ENCODE assay signal across 18 cellular contexts in the genomic region with DNA sequence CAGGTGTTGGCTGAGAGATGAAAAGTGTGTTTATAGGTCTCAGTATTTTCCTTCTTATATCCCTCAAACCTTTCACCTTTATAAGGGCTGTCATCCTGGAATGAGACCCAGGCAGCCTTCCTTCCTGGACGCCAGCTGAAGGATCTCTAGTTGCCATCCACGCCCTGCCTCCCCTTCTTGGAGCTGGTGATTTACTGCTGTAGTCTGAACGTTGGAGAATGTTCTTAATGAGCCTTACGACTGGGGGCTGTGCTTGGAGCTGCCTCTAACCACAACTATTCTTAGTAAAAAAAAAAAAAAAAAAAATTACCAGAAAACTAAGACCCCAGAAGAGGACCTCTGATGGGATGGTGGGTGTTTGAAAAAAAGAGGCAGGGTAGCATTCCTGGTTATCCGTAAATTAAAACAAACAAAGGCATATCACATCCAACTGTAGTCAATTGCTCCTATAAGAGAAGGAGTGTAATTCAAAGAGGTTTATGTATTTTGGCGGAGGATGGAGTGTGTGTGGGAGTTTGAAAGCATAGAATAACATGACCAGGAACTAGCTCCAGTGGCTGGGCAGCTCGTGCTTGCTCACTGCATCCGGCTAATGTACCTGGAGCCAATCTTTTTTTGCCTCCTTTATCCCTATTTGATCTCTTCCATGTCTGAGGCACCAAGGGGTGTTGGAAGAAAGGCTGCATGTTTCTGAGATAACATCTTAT.
DNase-seq lines count a peak whose midpoint lies in the region; TF ChIP-seq lines count a peak whose summit lies in the region.
"Had no signal": no experiment of that assay in that cellular context is flagged by ENCODE, and none has a peak within 500 bp of the region (broad histone marks: within the 10 kb centered on the region; RNA-seq: fewer than 3 reads in every experiment).

No MANE protein-coding gene starts in this region.

- H3K4me3 ChIP-seq in fibroblast of pulmonary artery (replicated peaks; ENCODE audit: low read depth, low read length) (no peak overlapping the region), prostate gland (no peak overlapping the region), testis (no peak overlapping the region)
- H3K4me3 ChIP-seq: heart left ventricle, psoas muscle, thyroid gland had no signal

- TF ChIP-seq POLR2A in prostate gland (IDR thresholded peaks at IDR 0.05) (no peak), testis (IDR thresholded peaks at IDR 0.05) (no peak)

- 17% methylated on average over 8 of the region's 8 CpGs for WGBS in prostate gland
- 42% methylated on average over 8 of the region's 8 CpGs for WGBS in testis, 2 donors

- H3K36me3 ChIP-seq in prostate gland (no peaks in the 10 kb centered on the region), testis (ENCODE audit: low read depth, missing control alignments) (no peaks in the 10 kb centered on the region)
- H3K36me3 ChIP-seq: heart left ventricle, thyroid gland had no signal

- intact Hi-C loops in prostate gland (cut with DNase I) (no loop called here), testis (cut with DNase I; ENCODE audit: low total_unique reads) (no loop called here)

- no peaks in the 10 kb centered on the region for H3K4me1 ChIP-seq in prostate gland (replicated peaks)
- no peaks in the 10 kb centered on the region for H3K4me1 ChIP-seq in testis
- H3K4me1 ChIP-seq: thyroid gland had no signal

- H3K27me3 ChIP-seq in prostate gland (replicated peaks; ENCODE audit: insufficient read depth) (no peaks in the 10 kb centered on the region), testis (no peaks in the 10 kb centered on the region)
- H3K27me3 ChIP-seq: heart left ventricle, thyroid gland had no signal

- DNase-seq in DMS153 (lab: John Stamatoyannopoulos, UW) (peak; percentile 50), NCI-H748 treated with DMSO at 0.1 percent for 48 hours (lab: John Stamatoyannopoulos, UW) (peak; percentile 2), fibroblast of pulmonary artery (ENCODE audit: low read depth) (peak; percentile 59), prostate gland (ENCODE audit: low spot score) (peak; percentile 58), midbrain (lab: John Stamatoyannopoulos, UW) (no peak), T-helper 1 cell (no peak), testis (no peak), KG1 (lab: John Stamatoyannopoulos, UW) (no peak)
- DNase-seq: activated B cell treated with CpG ODN at 0.5 μM for 24 hours; DMS53; effector memory CD4-positive, alpha-beta T cell; heart left ventricle; immature natural killer cell; NCI-H1694; NCI-H524 treated with DMSO at 0.1 percent for 48 hours; OCI-M1; psoas muscle; thyroid gland had no signal

- H3K9me3 ChIP-seq in prostate gland (no peaks in the 10 kb centered on the region), testis (no peaks in the 10 kb centered on the region)
- H3K9me3 ChIP-seq: heart left ventricle, psoas muscle, thyroid gland had no signal

- H3K27ac ChIP-seq in prostate gland (no peak overlapping the region), testis (no peak overlapping the region)
- H3K27ac ChIP-seq: heart left ventricle, psoas muscle, thyroid gland had no signal

- no peak for TF ChIP-seq CTCF in fibroblast of pulmonary artery (IDR thresholded peaks at IDR 0.05; ENCODE audit: low read length, missing control alignments)
- no peak for TF ChIP-seq CTCF in prostate gland (IDR thresholded peaks at IDR 0.05)
- no peak for TF ChIP-seq CTCF in testis (IDR thresholded peaks at IDR 0.05)

Comparison
In these comparisons a context has a peak if more than half of its experiments do, and no peak if none do; other contexts are left out.
1. DNase-seq: peak in DMS153 (single experiment), NCI-H748 treated with DMSO at 0.1 percent for 48 hours (single experiment), fibroblast of pulmonary artery (single experiment) and prostate gland (single experiment); none in midbrain (single experiment), T-helper 1 cell (0 of 5), testis (single experiment) and KG1 (single experiment).